Comparison of ENCODE assay signal across 7 cellular contexts in genomic region chr21:27700974-27701614, GRCh38.
A peak's percentile ranks its signal among the peaks of the same experiment; 100 is the strongest.
DNase-seq lines count a peak whose midpoint lies in the region; ATAC-seq, FAIRE-seq and TF ChIP-seq lines count a peak whose summit lies in the region.

No MANE protein-coding gene starts in this region.

- H3K9ac ChIP-seq in KMS-11 = no peak overlapping the region

- DNase-seq in GM12891 (ENCODE audit: insufficient read length, low spot score) = peak; percentile 3
- peak; percentile 73 for DNase-seq in RPMI7951 (ENCODE audit: low read depth)
- DNase-seq in activated effector memory CD4-positive, alpha-beta T cell treated with anti-CD3 and anti-CD28 coated beads, Interleukin-2, amount 50 U/mL, for 16 hours = peak; percentile 69
- DNase-seq in foreskin melanocyte = peak; percentile 71
- DNase-seq in omental fat pad (ENCODE audit: low spot score) = peak; percentile 72
- peak; percentile 82 for DNase-seq in type B pancreatic cell (ENCODE audit: extremely low spot score, unreplicated experiment)

- no peaks in the 10 kb centered on the region for H3K79me2 ChIP-seq in KMS-11 (ENCODE audit: insufficient read depth, low read depth)

- no peak overlapping the region for H3K4me2 ChIP-seq in KMS-11

- no peak for TF ChIP-seq POLR2A in GM12891 (IDR thresholded peaks at IDR 0.05; ENCODE audit: low read depth, low read length)

- no peak overlapping the region for H3K27ac ChIP-seq in KMS-11

- H3K4me3 Mint-ChIP-seq in type B pancreatic cell = peak overlapping the region; percentile 46

- peaks cover 3% of the 10 kb centered on the region for H3K27me3 Mint-ChIP-seq in type B pancreatic cell

- TF ChIP-seq CTCF in KMS-11 (conservative IDR thresholded peaks at IDR 0.05; ENCODE audit: low read depth, low read length) = peak; percentile 92
- peak in 2 of 3 donors; percentile 70 to 75 for TF ChIP-seq CTCF in omental fat pad (IDR thresholded peaks at IDR 0.05)
- TF ChIP-seq CTCF in type B pancreatic cell (conservative IDR thresholded peaks at IDR 0.05) = peak; percentile 98

- ATAC-seq in omental fat pad (ENCODE audit: low FRiP score) = peak; percentile 88

- H3K4me1 ChIP-seq in KMS-11 (ENCODE audit: low read depth, poor library complexity, severe bottlenecking) = no peaks in the 10 kb centered on the region

- H3K36me3 ChIP-seq in KMS-11 (ENCODE audit: insufficient read depth) = no peaks in the 10 kb centered on the region

- H4K20me1 ChIP-seq in KMS-11 (ENCODE audit: insufficient read depth) = no peaks in the 10 kb centered on the region

- H3K36me3 Mint-ChIP-seq in type B pancreatic cell = no peaks in the 10 kb centered on the region

- 0 out of 2 replicates have a peak overlapping the region, but pooled peaks have one; percentile 16 for H2AFZ ChIP-seq in KMS-11 (ENCODE audit: low read depth)

- no peak for FAIRE-seq in GM12891 (lab: Jason Lieb, UNC)

- H3K4me1 Mint-ChIP-seq in type B pancreatic cell (ENCODE audit: unreplicated experiment) = peaks cover 4% of the 10 kb centered on the region

- no peaks in the 10 kb centered on the region for H3K27me3 ChIP-seq in KMS-11 (ENCODE audit: insufficient read depth, low read depth)

- H3K27ac Mint-ChIP-seq in type B pancreatic cell = no peak overlapping the region

- H3K4me3 ChIP-seq in KMS-11 (IDR thresholded peaks at IDR 0.05; ENCODE audit: insufficient read depth, low read depth, low read length) = no peak overlapping the region

- no peaks in the 10 kb centered on the region for H3K9me3 Mint-ChIP-seq in type B pancreatic cell

TF ChIP-seq in GM12891, 5 proteins besides CTCF, POLR2A, EP300 and RAD21:
- TF ChIP-seq POLR2AphosphoS5 (IDR thresholded peaks at IDR 0.05; ENCODE audit: low read depth, low read length) (no peak), POU2F2 (IDR thresholded peaks at IDR 0.05; ENCODE audit: low read depth, low read length) (no peak), TAF1 (IDR thresholded peaks at IDR 0.05; ENCODE audit: low read depth, low read length) (no peak), SPI1 (IDR thresholded peaks at IDR 0.05; ENCODE audit: low read depth, low read length) (no peak), PAX5 (IDR thresholded peaks at IDR 0.05; ENCODE audit: insufficient read depth, low read length, severe bottlenecking) (no peak)

Comparison
In these comparisons a context has a peak if more than half of its experiments do, and no peak if none do; other contexts are left out.
1. DNase-seq: peak in every context shown above with its lines; median percentile 82 in type B pancreatic cell; 73 in RPMI7951; 72 in omental fat pad; 71 in foreskin melanocyte; 69 in activated effector memory CD4-positive, alpha-beta T cell treated with anti-CD3 and anti-CD28 coated beads, Interleukin-2, amount 50 U/mL, for 16 hours; 3 in GM12891.